ENCODE assay signal across 20 cellular contexts in the genomic region with DNA sequence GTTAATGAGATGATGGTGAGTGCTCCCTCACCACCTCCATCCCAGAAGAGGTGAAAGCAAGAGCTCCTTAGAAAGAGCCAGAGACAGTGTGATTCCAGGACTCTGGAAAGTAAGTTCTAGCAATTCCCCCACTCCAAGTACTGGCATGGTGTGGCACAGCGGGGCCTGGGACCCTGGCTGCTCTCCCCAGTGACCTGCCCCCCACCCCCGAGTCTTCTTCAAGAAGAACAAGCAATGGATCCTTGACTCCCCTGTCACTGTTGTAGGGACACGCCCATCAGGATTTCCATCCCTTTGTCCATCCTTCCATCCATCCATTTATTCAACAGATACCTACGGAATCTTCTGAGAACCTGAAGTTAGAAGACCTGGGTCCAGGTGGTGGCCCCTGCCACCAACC. TPM values are rescaled to one million over a fixed set of nuclear protein-coding genes. Genes with fewer than 3 reads are reported as not detected.
DNase-seq lines count a peak whose midpoint lies in the region; ATAC-seq, FAIRE-seq and TF ChIP-seq lines count a peak whose summit lies in the region.
"Had no signal": no experiment of that assay in that cellular context is flagged by ENCODE, and none has a peak within 500 bp of the region (broad histone marks: within the 10 kb centered on the region; RNA-seq: fewer than 3 reads in every experiment).

No MANE protein-coding gene starts in this region.

- H3K27ac ChIP-seq in heart right ventricle = peak overlapping the region; percentile 25 to 88 (median 81)
- peak overlapping the region; percentile 74 to 86 for H3K27ac ChIP-seq in kidney (ENCODE audit: low read depth in 2 of 2, low read length in 2 of 2)
- peak overlapping the region; percentile 73 for H3K27ac ChIP-seq in rectal smooth muscle tissue (ENCODE audit: low read depth, low read length)
- H3K27ac ChIP-seq in transverse colon = peak overlapping the region; percentile 60 to 81 (median 68)
- H3K27ac ChIP-seq: PC-9 had no signal

- DNase-seq in heart right ventricle (no peak), left cardiac atrium (no peak), kidney (no peak), transverse colon (no peak), OCI-M1 (lab: John Stamatoyannopoulos, UW) (no peak), occipital lobe (lab: John Stamatoyannopoulos, UW) (no peak)
- DNase-seq: activated B cell treated with CpG ODN at 0.5 μM for 24 hours; activated naive CD4-positive, alpha-beta T cell treated with anti-CD3 and anti-CD28 coated beads for 36 hours; activated T-cell treated with anti-CD3 and anti-CD28 coated beads, Interleukin-2, amount 50 U/mL, for 4 hours; DMS79 treated with DMSO at 0.1 percent for 48 hours; effector memory CD4-positive, alpha-beta T cell; glutamatergic neuron; NCI-H2029; NCI-H774 had no signal

- intact Hi-C loops in heart right ventricle (cut with DNase I) (loop anchor here in 7 of 10 donors (1.0 to 5.0 kb wide), 7 partner anchors 40 to 95 kb away; a partner anchor contains a TSS), left cardiac atrium (cut with DNase I) (loop anchor here in 1 of 2 donors (5.0 kb wide), 2 partner anchors 40 to 45 kb away; no protein-coding TSS in a partner anchor), kidney (cut with DNase I) (no loop called here), transverse colon (cut with DNase I; ENCODE audit: low total_unique reads) (no loop called here)

- in situ Hi-C loops in transverse colon (cut with MboI; ENCODE audit: low pct_ligation_motif_present in 1 of 4, low pct_unique_long_range_greater_than_20kb in 1 of 4, low sequenced_read_pairs in 3 of 4) = no loop called here

- H3K4me3 ChIP-seq in heart right ventricle (peak overlapping the region in 3 of 10 donors; percentile 3 to 15 (median 11)), kidney (ENCODE audit: low read length in 2 of 2) (no peak overlapping the region), rectal smooth muscle tissue (ENCODE audit: low read length) (no peak overlapping the region), transverse colon (no peak overlapping the region)
- H3K4me3 ChIP-seq: PC-9 had no signal

- no peak for TF ChIP-seq POLR2A in transverse colon (IDR thresholded peaks at IDR 0.05)

- WGBS in heart right ventricle, 2 donors = 88 to 90% methylated on average over 4 of the region's 4 CpGs
- WGBS in transverse colon (ENCODE audit: low coverage in 1 of 2), 2 donors = 92 to 100% methylated on average over 1 to 4 of the region's 4 CpGs

- FAIRE-seq in kidney (lab: Jason Lieb, UNC) = no peak
- FAIRE-seq: A204.1, H1 had no signal

- no peaks in the 10 kb centered on the region for H3K36me3 ChIP-seq in heart right ventricle
- H3K36me3 ChIP-seq in kidney (ENCODE audit: control insufficient read depth in 1 of 2, insufficient read depth in 2 of 2, low read length in 2 of 2) = no peaks in the 10 kb centered on the region
- no peaks in the 10 kb centered on the region for H3K36me3 ChIP-seq in rectal smooth muscle tissue (ENCODE audit: control insufficient read depth, insufficient read depth, low read length)
- no peaks in the 10 kb centered on the region for H3K36me3 ChIP-seq in transverse colon

- H3K9ac ChIP-seq in kidney (ENCODE audit: low read length in 2 of 2) (no peak overlapping the region), rectal smooth muscle tissue (ENCODE audit: low read length) (no peak overlapping the region)

- no peaks in the 10 kb centered on the region for H3K9me3 ChIP-seq in heart right ventricle
- no peaks in the 10 kb centered on the region for H3K9me3 ChIP-seq in kidney (ENCODE audit: control insufficient read depth in 1 of 2, low read length in 2 of 2)
- H3K9me3 ChIP-seq in transverse colon = no peaks in the 10 kb centered on the region

- TF ChIP-seq EP300 in transverse colon (IDR thresholded peaks at IDR 0.05; ENCODE audit: low read depth) = no peak

- H3K4me1 ChIP-seq in heart right ventricle = peaks cover 29 to 67% (median 64%) of the 10 kb centered on the region in 9 donors
- H3K4me1 ChIP-seq in kidney (ENCODE audit: control insufficient read depth in 1 of 2, insufficient read depth in 1 of 2, low read depth in 1 of 2, low read length in 2 of 2) = peaks cover 11 to 24% of the 10 kb centered on the region in 2 donors
- peaks cover 12% of the 10 kb centered on the region for H3K4me1 ChIP-seq in rectal smooth muscle tissue (ENCODE audit: control insufficient read depth, insufficient read depth, low read length)
- peaks cover 4 to 22% (median 6%) of the 10 kb centered on the region in 4 donors for H3K4me1 ChIP-seq in transverse colon

- no peak for TF ChIP-seq CTCF in heart right ventricle (IDR thresholded peaks at IDR 0.05)
- TF ChIP-seq CTCF in kidney (IDR thresholded peaks at IDR 0.05; ENCODE audit: borderline replicate concordance, extremely low read depth, insufficient read depth) = no peak
- TF ChIP-seq CTCF in transverse colon (IDR thresholded peaks at IDR 0.05) = no peak

- ATAC-seq in heart right ventricle = no peak
- ATAC-seq in left cardiac atrium = no peak
- no peak for ATAC-seq in HG03175 (IDR thresholded peaks at IDR 0.05; ENCODE audit: unreplicated experiment)
- ATAC-seq: activated T-cell treated with anti-CD3 and anti-CD28 coated beads, Interleukin-2, amount 50 U/mL, for 4 hours; stimulated activated memory B cell treated with anti-CD40 and anti-IgM and Interleukin-4, amounts not matched to agents 10 μg/mL and 1 μg/mL and 100 μg/mL, for 72 hours had no signal

- no peaks in the 10 kb centered on the region for H3K27me3 ChIP-seq in heart right ventricle
- H3K27me3 ChIP-seq in rectal smooth muscle tissue (ENCODE audit: control insufficient read depth, insufficient read depth, low read length) = no peaks in the 10 kb centered on the region
- no peaks in the 10 kb centered on the region for H3K27me3 ChIP-seq in transverse colon

RNA-seq across cellular contexts. Expression of a gene that starts 44.4 kb away (rescaled TPM):
- total RNA-seq in heart right ventricle (10 to 100 TPM in 8 of 10 donors, 1 to 10 TPM in 2; 8.4 to 64.9 (median 25.7) TPM), left cardiac atrium (100 to 1,000 TPM in 1 of 2 donors, 10 to 100 TPM in 1; 25.0 to 121 TPM), kidney (153 TPM), transverse colon (100 to 1,000 TPM in 2 of 4 donors, 10 to 100 TPM in 2; 20.6 to 305 (median 134) TPM), occipital lobe (19.8 TPM)
- polyA plus RNA-seq in heart right ventricle (10 to 100 TPM; 24.1 to 37.7 TPM), kidney (ENCODE audit: insufficient read depth, low read depth, low replicate concordance) (109 TPM)
- total RNA-seq: activated B cell treated with CpG ODN at 0.5 μM for 24 hours, PC-9 had no signal

Comparison
In these comparisons a context has a peak if more than half of its experiments do, and no peak if none do; other contexts are left out.
1. intact Hi-C loops: an anchor here in heart right ventricle (1.0 to 5.0 kb wide); none called in kidney and transverse colon.